Comparison of ENCODE assay signal across 1 cellular context in the genomic region with DNA sequence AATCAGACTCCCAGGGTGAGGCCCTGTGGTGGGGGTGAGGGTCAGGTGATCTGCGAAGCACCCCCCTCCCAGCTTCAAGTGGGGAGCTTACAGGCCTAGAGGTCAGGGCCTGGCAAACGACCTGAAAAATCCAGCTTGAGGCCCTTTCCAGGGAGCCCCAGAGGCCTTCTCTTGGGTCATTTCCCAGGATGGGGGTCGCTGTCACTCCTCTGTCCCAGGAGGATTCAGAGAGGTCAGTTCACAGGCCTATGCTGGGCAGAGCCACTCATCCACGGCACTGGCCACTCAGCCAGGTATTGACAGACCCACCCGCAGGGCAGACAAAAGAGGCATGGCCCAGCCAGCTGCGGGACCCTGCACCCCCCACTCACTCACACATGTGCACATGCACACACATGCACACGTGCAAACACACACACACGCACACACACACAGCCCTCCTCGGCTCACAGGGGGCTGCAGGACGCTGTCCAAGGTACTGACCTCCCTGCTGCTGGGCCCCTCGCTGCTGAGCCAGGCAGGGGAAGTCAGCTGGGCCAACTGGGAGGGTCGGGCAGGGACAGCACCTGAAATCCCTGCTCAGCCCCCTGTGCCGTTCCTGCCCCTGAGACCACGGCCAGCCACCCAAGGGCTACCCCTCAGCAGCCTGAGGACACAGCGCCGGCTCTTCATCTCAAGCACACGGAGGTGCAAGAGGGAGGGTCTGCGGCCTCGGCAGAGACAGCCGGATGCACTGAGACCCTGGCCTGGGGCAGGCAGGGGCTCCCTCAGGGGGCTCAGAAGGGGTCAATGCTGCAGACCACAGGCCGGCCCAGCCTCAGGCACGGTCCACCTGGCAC.
TF ChIP-seq lines count a peak whose summit lies in the region.

No MANE protein-coding gene starts in this region.

TF ChIP-seq in GM12878, 131 proteins besides CTCF, POLR2A, EP300 and RAD21 (continued from another document):
- TF ChIP-seq, protein P1, sequence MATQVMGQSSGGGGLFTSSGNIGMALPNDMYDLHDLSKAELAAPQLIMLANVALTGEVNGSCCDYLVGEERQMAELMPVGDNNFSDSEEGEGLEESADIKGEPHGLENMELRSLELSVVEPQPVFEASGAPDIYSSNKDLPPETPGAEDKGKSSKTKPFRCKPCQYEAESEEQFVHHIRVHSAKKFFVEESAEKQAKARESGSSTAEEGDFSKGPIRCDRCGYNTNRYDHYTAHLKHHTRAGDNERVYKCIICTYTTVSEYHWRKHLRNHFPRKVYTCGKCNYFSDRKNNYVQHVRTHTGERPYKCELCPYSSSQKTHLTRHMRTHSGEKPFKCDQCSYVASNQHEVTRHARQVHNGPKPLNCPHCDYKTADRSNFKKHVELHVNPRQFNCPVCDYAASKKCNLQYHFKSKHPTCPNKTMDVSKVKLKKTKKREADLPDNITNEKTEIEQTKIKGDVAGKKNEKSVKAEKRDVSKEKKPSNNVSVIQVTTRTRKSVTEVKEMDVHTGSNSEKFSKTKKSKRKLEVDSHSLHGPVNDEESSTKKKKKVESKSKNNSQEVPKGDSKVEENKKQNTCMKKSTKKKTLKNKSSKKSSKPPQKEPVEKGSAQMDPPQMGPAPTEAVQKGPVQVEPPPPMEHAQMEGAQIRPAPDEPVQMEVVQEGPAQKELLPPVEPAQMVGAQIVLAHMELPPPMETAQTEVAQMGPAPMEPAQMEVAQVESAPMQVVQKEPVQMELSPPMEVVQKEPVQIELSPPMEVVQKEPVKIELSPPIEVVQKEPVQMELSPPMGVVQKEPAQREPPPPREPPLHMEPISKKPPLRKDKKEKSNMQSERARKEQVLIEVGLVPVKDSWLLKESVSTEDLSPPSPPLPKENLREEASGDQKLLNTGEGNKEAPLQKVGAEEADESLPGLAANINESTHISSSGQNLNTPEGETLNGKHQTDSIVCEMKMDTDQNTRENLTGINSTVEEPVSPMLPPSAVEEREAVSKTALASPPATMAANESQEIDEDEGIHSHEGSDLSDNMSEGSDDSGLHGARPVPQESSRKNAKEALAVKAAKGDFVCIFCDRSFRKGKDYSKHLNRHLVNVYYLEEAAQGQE (IDR thresholded peaks at IDR 0.05; ENCODE audit: low read depth, low read length) = peak; percentile 83; the same call in 1 of the 2 replicates
